In the genomic region with DNA sequence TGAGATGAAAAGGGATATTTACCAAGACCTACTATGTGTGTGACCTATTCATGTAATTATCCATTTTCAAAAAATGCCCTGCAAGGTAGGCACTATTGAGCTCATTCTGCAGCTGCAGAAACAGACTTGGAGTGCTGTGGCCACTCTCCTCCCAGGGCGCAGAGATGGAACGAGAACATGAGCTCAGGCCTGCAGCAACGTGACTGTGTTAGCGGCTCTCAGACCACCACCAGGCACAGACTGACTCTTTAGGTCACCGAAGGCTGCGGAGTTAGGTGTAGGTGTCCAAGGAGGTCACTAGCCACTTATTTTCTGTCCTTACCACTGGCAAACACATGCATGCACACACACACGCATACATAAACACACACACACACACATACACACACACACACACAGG, we compare ENCODE assay signal across 26 cellular contexts.
"Had no signal": no experiment of that assay in that cellular context is flagged by ENCODE, and none has a peak within 500 bp of the region (broad histone marks: within the 10 kb centered on the region; RNA-seq: fewer than 3 reads in every experiment).

No MANE protein-coding gene starts in this region.

- H3K9me3 Mint-ChIP-seq: effector memory CD8-positive, alpha-beta T cell had no signal

- H3K27ac ChIP-seq: esophagus squamous epithelium, heart right ventricle, parathyroid adenoma, right atrium auricular region, skin epidermis, spleen, suprapubic skin, transverse colon, upper lobe of right lung, uterus had no signal

- H3K4me3 ChIP-seq: esophagus squamous epithelium, heart right ventricle, right atrium auricular region, skin epidermis, spleen, suprapubic skin, transverse colon, upper lobe of right lung, uterus had no signal

- H3K27me3 ChIP-seq: esophagus squamous epithelium, right atrium auricular region, transverse colon, upper lobe of right lung, uterus had no signal

- H3K9me3 ChIP-seq: esophagus squamous epithelium, heart right ventricle, right atrium auricular region, suprapubic skin, transverse colon, upper lobe of right lung, uterus had no signal

- H3K4me1 Mint-ChIP-seq: naive thymus-derived CD4-positive, alpha-beta T cell; stimulated activated memory B cell treated with anti-CD40 and anti-IgM and Interleukin-4, amounts not matched to agents 10 μg/mL and 1 μg/mL and 100 μg/mL, for 72 hours had no signal

- ATAC-seq: effector memory CD8-positive, alpha-beta T cell; heart right ventricle; naive thymus-derived CD4-positive, alpha-beta T cell; stimulated activated memory B cell treated with anti-CD40 and anti-IgM and Interleukin-4, amounts not matched to agents 10 μg/mL and 1 μg/mL and 100 μg/mL, for 72 hours; upper lobe of right lung had no signal

- H2AFZ ChIP-seq: parathyroid adenoma had no signal

- H3K9ac ChIP-seq: parathyroid adenoma had no signal

- H3K4me3 Mint-ChIP-seq: effector memory CD8-positive, alpha-beta T cell; naive thymus-derived CD4-positive, alpha-beta T cell; nephron; stimulated activated memory B cell treated with anti-CD40 and anti-IgM and Interleukin-4, amounts not matched to agents 10 μg/mL and 1 μg/mL and 100 μg/mL, for 72 hours; stimulated activated naive CD8-positive, alpha-beta T cell treated with anti-CD3 and anti-CD28 coated beads, Interleukin-15, Interleukin-2, amounts not matched to agents 100 ng/mL and 50 ng/mL, for 24 hours had no signal

- H3K79me2 ChIP-seq: parathyroid adenoma had no signal

- H3K27ac Mint-ChIP-seq: effector memory CD8-positive, alpha-beta T cell; naive thymus-derived CD4-positive, alpha-beta T cell; nephron; progenitor cell of endocrine pancreas; stimulated activated memory B cell treated with anti-CD40 and anti-IgM and Interleukin-4, amounts not matched to agents 10 μg/mL and 1 μg/mL and 100 μg/mL, for 72 hours; stimulated activated naive CD8-positive, alpha-beta T cell treated with anti-CD3 and anti-CD28 coated beads, Interleukin-15, Interleukin-2, amounts not matched to agents 100 ng/mL and 50 ng/mL, for 24 hours had no signal

- H3K4me1 ChIP-seq: esophagus squamous epithelium, heart right ventricle, parathyroid adenoma, right atrium auricular region, spleen, upper lobe of right lung, uterus had no signal

- DNase-seq: cerebellar nuclear complex; cortex of kidney; effector memory CD8-positive, alpha-beta T cell; erythroblast; esophagus squamous epithelium; foreskin melanocyte; glutamatergic neuron; heart right ventricle; hypothalamus; kidney; mesenchymal stem cell; midbrain; naive thymus-derived CD4-positive, alpha-beta T cell; spleen; stimulated activated CD4-positive, alpha-beta T cell treated with anti-CD3 and anti-CD28 coated beads, Interleukin-4, amount 100 ng/mL, for 4 hours; upper lobe of right lung; uterus had no signal

- H3K36me3 Mint-ChIP-seq: naive thymus-derived CD4-positive, alpha-beta T cell; stimulated activated memory B cell treated with anti-CD40 and anti-IgM and Interleukin-4, amounts not matched to agents 10 μg/mL and 1 μg/mL and 100 μg/mL, for 72 hours had no signal

- H3K36me3 ChIP-seq: esophagus squamous epithelium, heart right ventricle, right atrium auricular region, spleen, suprapubic skin, transverse colon, upper lobe of right lung, uterus had no signal
